16 cellular contexts compared by ENCODE assay signal in genomic region chr10:18424200-18424599, GRCh38.
DNase-seq lines count a peak whose midpoint lies in the region; ATAC-seq and TF ChIP-seq lines count a peak whose summit lies in the region.
"Had no signal": no experiment of that assay in that cellular context is flagged by ENCODE, and none has a peak within 500 bp of the region (broad histone marks: within the 10 kb centered on the region; RNA-seq: fewer than 3 reads in every experiment).

No MANE protein-coding gene starts in this region.

- POLR2A ChIA-PET in MCF 10A (lab: Yijun Ruan, JAX) (no interaction called here), WTC11 (lab: Charles Lee) (no interaction called here)
- POLR2A ChIA-PET in activated CD8-positive, alpha-beta T cell treated with anti-CD3 and anti-CD28 coated beads, Interleukin-2, amount 10 ng/mL, durations not matched to agents 7 days and 5 days (lab: Charles Lee), result no interaction called here

- ATAC-seq in HG02981 (IDR thresholded peaks at IDR 0.05; ENCODE audit: unreplicated experiment) (peak; percentile 40), WTC11 (peak; percentile 63), mucosa of descending colon (peak; percentile 26), GM21717 (IDR thresholded peaks at IDR 0.05; ENCODE audit: unreplicated experiment) (no peak)
- ATAC-seq in activated CD8-positive, alpha-beta T cell treated with anti-CD3 and anti-CD28 coated beads, Interleukin-2, amount 10 ng/mL, durations not matched to agents 7 days and 5 days, result no peak
- ATAC-seq: HCT116, PC-3 had no signal

- H3K9me3 Mint-ChIP-seq in MCF 10A (ENCODE audit: unreplicated experiment) (no peaks in the 10 kb centered on the region), WTC11 (no peaks in the 10 kb centered on the region)
- no peaks in the 10 kb centered on the region for H3K9me3 Mint-ChIP-seq in activated CD8-positive, alpha-beta T cell treated with anti-CD3 and anti-CD28 coated beads, Interleukin-2, amount 10 ng/mL, durations not matched to agents 7 days and 5 days (ENCODE audit: insufficient read depth)
- H3K9me3 Mint-ChIP-seq: CD4-positive, CD25-positive, alpha-beta regulatory T cell had no signal

- no TSS peak for BruUV-seq in MCF 10A (replicated peaks; lab: Mats Ljungman, UMichigan)

- no peak overlapping the region for H3K4me3 Mint-ChIP-seq in MCF 10A (ENCODE audit: unreplicated experiment)
- H3K4me3 Mint-ChIP-seq in WTC11, result no peak overlapping the region
- H3K4me3 Mint-ChIP-seq in activated CD8-positive, alpha-beta T cell treated with anti-CD3 and anti-CD28 coated beads, Interleukin-2, amount 10 ng/mL, durations not matched to agents 7 days and 5 days, result no peak overlapping the region
- H3K4me3 Mint-ChIP-seq: CD4-positive, CD25-positive, alpha-beta regulatory T cell had no signal

- TF ChIP-seq CTCF in MCF 10A (IDR thresholded peaks at IDR 0.05; ENCODE audit: unreplicated experiment) (no peak), breast epithelium (IDR thresholded peaks at IDR 0.05) (no peak), WTC11 (IDR thresholded peaks at IDR 0.05) (no peak), mucosa of descending colon (IDR thresholded peaks at IDR 0.05) (no peak)

- DNase-seq in MCF 10A (ENCODE audit: unreplicated experiment) (peak; percentile 21), breast epithelium (ENCODE audit: low spot score in 2 of 2) (no peak), WTC11 (ENCODE audit: low spot score) (peak; percentile 26), mucosa of descending colon (peak in 1 of 3 donors; percentile 25)
- DNase-seq in activated CD8-positive, alpha-beta T cell treated with anti-CD3 and anti-CD28 coated beads, Interleukin-2, amount 10 ng/mL, durations not matched to agents 7 days and 5 days, result no peak
- DNase-seq: AML-193; CD4-positive, CD25-positive, alpha-beta regulatory T cell; GF-D8; KBM-7; NCI-H1092 treated with DMSO at 0.1 percent for 48 hours; NCI-H1694; PC-3 had no signal

- H3K9me3 ChIP-seq in breast epithelium (no peaks in the 10 kb centered on the region), mucosa of descending colon (no peaks in the 10 kb centered on the region)

- intact Hi-C loops in MCF 10A (cut with micrococcal nuclease) (no loop called here), breast epithelium (cut with DNase I; ENCODE audit: low total_unique reads) (no loop called here), mucosa of descending colon (cut with DNase I, micrococcal nuclease) (no loop called here)

- H3K27ac Mint-ChIP-seq in MCF 10A (ENCODE audit: low read depth, unreplicated experiment) (no peak overlapping the region), WTC11 (no peak overlapping the region)
- no peak overlapping the region for H3K27ac Mint-ChIP-seq in activated CD8-positive, alpha-beta T cell treated with anti-CD3 and anti-CD28 coated beads, Interleukin-2, amount 10 ng/mL, durations not matched to agents 7 days and 5 days
- H3K27ac Mint-ChIP-seq: CD4-positive, CD25-positive, alpha-beta regulatory T cell had no signal

- no peaks in the 10 kb centered on the region for H3K4me1 ChIP-seq in breast epithelium
- peaks cover 5% of the 10 kb centered on the region for H3K4me1 ChIP-seq in mucosa of descending colon (ENCODE audit: low read depth)

- CTCF ChIA-PET in MCF 10A (lab: Yijun Ruan, JAX) (no interaction called here), WTC11 (lab: Charles Lee) (interaction anchor here (0.9 to 1.2 kb wide), 3 partner anchors 10 to 62 kb away, joined by 3 read pairs; no protein-coding TSS in a partner anchor)
- CTCF ChIA-PET in activated CD8-positive, alpha-beta T cell treated with anti-CD3 and anti-CD28 coated beads, Interleukin-2, amount 10 ng/mL, durations not matched to agents 7 days and 5 days (lab: Charles Lee), result no interaction called here

- H3K27ac ChIP-seq in breast epithelium, result no peak overlapping the region
- H3K27ac ChIP-seq: HL-60 had no signal

- H3K36me3 ChIP-seq in breast epithelium, result no peaks in the 10 kb centered on the region
- H3K36me3 ChIP-seq in mucosa of descending colon (ENCODE audit: low read depth), result no peaks in the 10 kb centered on the region

- H3K36me3 Mint-ChIP-seq in MCF 10A (ENCODE audit: insufficient read depth, unreplicated experiment) (no peaks in the 10 kb centered on the region), WTC11 (no peaks in the 10 kb centered on the region)
- H3K36me3 Mint-ChIP-seq in activated CD8-positive, alpha-beta T cell treated with anti-CD3 and anti-CD28 coated beads, Interleukin-2, amount 10 ng/mL, durations not matched to agents 7 days and 5 days (ENCODE audit: low read depth), result no peaks in the 10 kb centered on the region
- H3K36me3 Mint-ChIP-seq: CD4-positive, CD25-positive, alpha-beta regulatory T cell had no signal

- H3K27me3 ChIP-seq in breast epithelium, result no peaks in the 10 kb centered on the region

- H3K27me3 Mint-ChIP-seq in MCF 10A (ENCODE audit: insufficient read depth, unreplicated experiment) (no peaks in the 10 kb centered on the region), WTC11 (ENCODE audit: low read depth) (no peaks in the 10 kb centered on the region)
- peaks cover 3% of the 10 kb centered on the region for H3K27me3 Mint-ChIP-seq in activated CD8-positive, alpha-beta T cell treated with anti-CD3 and anti-CD28 coated beads, Interleukin-2, amount 10 ng/mL, durations not matched to agents 7 days and 5 days (ENCODE audit: low read depth)

- no peak for TF ChIP-seq POLR2A in breast epithelium (IDR thresholded peaks at IDR 0.05)

- H3K4me1 Mint-ChIP-seq in MCF 10A (ENCODE audit: insufficient read depth, unreplicated experiment) (peaks cover 9% of the 10 kb centered on the region), WTC11 (peaks cover 8% of the 10 kb centered on the region)
- no peaks in the 10 kb centered on the region for H3K4me1 Mint-ChIP-seq in activated CD8-positive, alpha-beta T cell treated with anti-CD3 and anti-CD28 coated beads, Interleukin-2, amount 10 ng/mL, durations not matched to agents 7 days and 5 days (ENCODE audit: low read depth)
- H3K4me1 Mint-ChIP-seq: CD4-positive, CD25-positive, alpha-beta regulatory T cell had no signal

- H3K4me3 ChIP-seq in breast epithelium (no peak overlapping the region), mucosa of descending colon (no peak overlapping the region)

TF ChIP-seq in WTC11, 78 proteins besides CTCF, POLR2A, EP300 and RAD21:
- TF ChIP-seq ZNF423 (CRISPR knock-in tag; IDR thresholded peaks at IDR 0.05), result no peak
- no peak for TF ChIP-seq ELF4 (CRISPR knock-in tag; IDR thresholded peaks at IDR 0.05; ENCODE audit: low read depth)

Comparison
In these comparisons a context has a peak if more than half of its experiments do, and no peak if none do; other contexts are left out.
1. DNase-seq: peak in MCF 10A (single experiment) and WTC11 (single experiment); none in breast epithelium (0 of 2) and activated CD8-positive, alpha-beta T cell treated with anti-CD3 and anti-CD28 coated beads, Interleukin-2, amount 10 ng/mL, durations not matched to agents 7 days and 5 days (single experiment).
2. ATAC-seq: peak in HG02981 (single experiment), WTC11 (single experiment) and mucosa of descending colon (single experiment); none in GM21717 (single experiment) and activated CD8-positive, alpha-beta T cell treated with anti-CD3 and anti-CD28 coated beads, Interleukin-2, amount 10 ng/mL, durations not matched to agents 7 days and 5 days (single experiment).